ENCODE assay signal across 21 cellular contexts in genomic region chr1:52756020-52756419, GRCh38.
"Had no signal": no experiment of that assay in that cellular context is flagged by ENCODE, and none has a peak within 500 bp of the region (broad histone marks: within the 10 kb centered on the region; RNA-seq: fewer than 3 reads in every experiment).

No MANE protein-coding gene starts in this region.

- H3K4me3 Mint-ChIP-seq: activated CD4-positive, alpha-beta memory T cell treated with anti-CD3 and anti-CD28 coated beads for 36 hours; activated naive CD4-positive, alpha-beta T cell treated with anti-CD3 and anti-CD28 coated beads, Interleukin-2, amount 10 ng/mL, durations not matched to agents 7 days and 5 days; activated T-cell treated with anti-CD3 and anti-CD28 coated beads, Interleukin-2, amount 50 U/mL, for 24 hours; effector memory CD8-positive, alpha-beta T cell; memory B cell; natural killer cell; stimulated activated naive CD8-positive, alpha-beta T cell treated with anti-CD3 and anti-CD28 coated beads, Interleukin-15, Interleukin-2, amounts not matched to agents 100 ng/mL and 50 ng/mL, for 24 hours had no signal

- DNase-seq: activated CD4-positive, alpha-beta memory T cell treated with anti-CD3 and anti-CD28 coated beads for 36 hours; activated CD4-positive, alpha-beta T cell treated with anti-CD3 and anti-CD28 coated beads for 48 hours; activated CD8-positive, alpha-beta memory T cell treated with anti-CD3 and anti-CD28 coated beads, Interleukin-2, amount 50 U/mL, for 48 hours; activated gamma-delta T cell; activated naive CD4-positive, alpha-beta T cell treated with anti-CD3 and anti-CD28 coated beads, Interleukin-2, amount 10 ng/mL, durations not matched to agents 7 days and 5 days; activated T-cell treated with anti-CD3 and anti-CD28 coated beads, Interleukin-2, amount 50 U/mL, for 24 hours; amniotic stem cell; brain microvascular endothelial cell; cortex of kidney; effector memory CD8-positive, alpha-beta T cell; head of caudate nucleus; hippocampal formation; natural killer cell; right lobe of liver; stimulated activated CD4-positive, alpha-beta T cell treated with anti-CD3 and anti-CD28 coated beads, Interleukin-4, amount 100 ng/mL, for 1 hour; T-helper 1 cell; trophoblast cell had no signal

- H3K27ac ChIP-seq: brain microvascular endothelial cell, right lobe of liver, thoracic aorta had no signal

- H3K36me3 Mint-ChIP-seq: natural killer cell had no signal

- H3K36me3 ChIP-seq: brain microvascular endothelial cell had no signal

- H3K27ac Mint-ChIP-seq: activated CD4-positive, alpha-beta memory T cell treated with anti-CD3 and anti-CD28 coated beads for 36 hours; activated naive CD4-positive, alpha-beta T cell treated with anti-CD3 and anti-CD28 coated beads, Interleukin-2, amount 10 ng/mL, durations not matched to agents 7 days and 5 days; activated T-cell treated with anti-CD3 and anti-CD28 coated beads, Interleukin-2, amount 50 U/mL, for 24 hours; memory B cell; natural killer cell; progenitor cell of endocrine pancreas; stimulated activated naive CD8-positive, alpha-beta T cell treated with anti-CD3 and anti-CD28 coated beads, Interleukin-15, Interleukin-2, amounts not matched to agents 100 ng/mL and 50 ng/mL, for 24 hours had no signal

- H3K27me3 ChIP-seq: brain microvascular endothelial cell, right lobe of liver had no signal

- H3K4me1 Mint-ChIP-seq: activated naive CD4-positive, alpha-beta T cell treated with anti-CD3 and anti-CD28 coated beads, Interleukin-2, amount 10 ng/mL, durations not matched to agents 7 days and 5 days; natural killer cell had no signal

- H3K4me3 ChIP-seq: right lobe of liver, thoracic aorta had no signal

- H3K9me3 ChIP-seq: right lobe of liver, thoracic aorta had no signal

- H3K9me3 Mint-ChIP-seq: activated CD4-positive, alpha-beta memory T cell treated with anti-CD3 and anti-CD28 coated beads for 36 hours; activated naive CD4-positive, alpha-beta T cell treated with anti-CD3 and anti-CD28 coated beads, Interleukin-2, amount 10 ng/mL, durations not matched to agents 7 days and 5 days; activated T-cell treated with anti-CD3 and anti-CD28 coated beads, Interleukin-2, amount 50 U/mL, for 24 hours; effector memory CD8-positive, alpha-beta T cell; memory B cell; natural killer cell; stimulated activated naive CD8-positive, alpha-beta T cell treated with anti-CD3 and anti-CD28 coated beads, Interleukin-15, Interleukin-2, amounts not matched to agents 100 ng/mL and 50 ng/mL, for 24 hours had no signal

- H3K27me3 Mint-ChIP-seq: activated CD4-positive, alpha-beta memory T cell treated with anti-CD3 and anti-CD28 coated beads for 36 hours; activated naive CD4-positive, alpha-beta T cell treated with anti-CD3 and anti-CD28 coated beads, Interleukin-2, amount 10 ng/mL, durations not matched to agents 7 days and 5 days; activated T-cell treated with anti-CD3 and anti-CD28 coated beads, Interleukin-2, amount 50 U/mL, for 24 hours; effector memory CD8-positive, alpha-beta T cell; memory B cell; progenitor cell of endocrine pancreas; stimulated activated naive CD8-positive, alpha-beta T cell treated with anti-CD3 and anti-CD28 coated beads, Interleukin-15, Interleukin-2, amounts not matched to agents 100 ng/mL and 50 ng/mL, for 24 hours had no signal

- ATAC-seq: effector memory CD8-positive, alpha-beta T cell; natural killer cell; right lobe of liver had no signal
